11 cellular contexts compared by ENCODE assay signal in the genomic region with DNA sequence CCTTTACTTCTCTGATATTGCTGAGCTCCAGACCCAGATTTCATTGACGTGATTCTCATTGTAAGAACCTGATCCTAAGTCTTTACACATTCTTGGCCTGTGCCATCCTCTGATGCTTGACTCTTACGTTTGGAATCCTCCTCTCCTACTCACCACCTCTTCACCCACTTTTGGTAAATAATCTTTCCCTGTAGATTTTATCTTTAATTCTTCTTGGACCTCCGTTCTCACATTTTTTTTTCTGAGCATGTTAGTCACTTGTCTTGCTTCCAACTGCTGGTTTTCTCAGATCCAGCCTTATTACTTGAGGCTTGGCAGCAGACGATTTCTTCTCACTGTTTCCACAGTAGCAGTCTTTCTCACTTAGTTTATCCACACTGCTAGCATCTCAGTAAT. TPM values are rescaled to one million over a fixed set of nuclear protein-coding genes. Genes with fewer than 3 reads are reported as not detected.
DNase-seq lines count a peak whose midpoint lies in the region; ATAC-seq and TF ChIP-seq lines count a peak whose summit lies in the region.
"Had no signal": no experiment of that assay in that cellular context is flagged by ENCODE, and none has a peak within 500 bp of the region (broad histone marks: within the 10 kb centered on the region; RNA-seq: fewer than 3 reads in every experiment).

No MANE protein-coding gene starts in this region.

- ATAC-seq in foreskin keratinocyte (peak; percentile 77), GM21390 (IDR thresholded peaks at IDR 0.05; ENCODE audit: unreplicated experiment) (no peak)
- ATAC-seq in activated T-cell treated with anti-CD3 and anti-CD28 coated beads, Interleukin-2, amount 50 U/mL, for 4 hours, result no peak
- ATAC-seq: K562 had no signal

- H3K9me3 Mint-ChIP-seq in activated T-cell treated with anti-CD3 and anti-CD28 coated beads, Interleukin-2, amount 50 U/mL, for 4 hours, result no peaks in the 10 kb centered on the region

- peaks cover 7% of the 10 kb centered on the region for H3K4me1 ChIP-seq in foreskin keratinocyte

- peak overlapping the region; percentile 26 for H3K27ac ChIP-seq in foreskin keratinocyte

- TF ChIP-seq CTCF in foreskin keratinocyte (conservative IDR thresholded peaks at IDR 0.05), result no peak

- no peaks in the 10 kb centered on the region for H3K4me1 Mint-ChIP-seq in activated T-cell treated with anti-CD3 and anti-CD28 coated beads, Interleukin-2, amount 50 U/mL, for 4 hours (ENCODE audit: low read depth)

- no peak overlapping the region for H3K4me3 Mint-ChIP-seq in activated T-cell treated with anti-CD3 and anti-CD28 coated beads, Interleukin-2, amount 50 U/mL, for 4 hours

- DNase-seq in HK-2 (ENCODE audit: unreplicated experiment), result peak; percentile 5
- DNase-seq in amniotic epithelial cell (ENCODE audit: low read depth), result peak; percentile 97
- peak; percentile 85 to 90 for DNase-seq in foreskin keratinocyte
- DNase-seq in germinal center (ENCODE audit: low spot score), result no peak
- no peak for DNase-seq in iPS-NIHi7 (ENCODE audit: extremely low spot score)
- DNase-seq in activated T-cell treated with anti-CD3 and anti-CD28 coated beads, Interleukin-2, amount 50 U/mL, for 4 hours, result no peak
- DNase-seq: activated T-cell treated with anti-CD3 and anti-CD28 coated beads, Interleukin-2, amount 50 U/mL, for 48 hours; NCI-H1694; retina had no signal

- peaks cover 4% of the 10 kb centered on the region for H3K27me3 Mint-ChIP-seq in activated T-cell treated with anti-CD3 and anti-CD28 coated beads, Interleukin-2, amount 50 U/mL, for 4 hours (ENCODE audit: low read depth)

- H3K36me3 Mint-ChIP-seq in activated T-cell treated with anti-CD3 and anti-CD28 coated beads, Interleukin-2, amount 50 U/mL, for 4 hours (ENCODE audit: insufficient read depth), result no peaks in the 10 kb centered on the region

- no peaks in the 10 kb centered on the region for H3K27me3 ChIP-seq in foreskin keratinocyte

RNA-seq across cellular contexts. Expression of a gene that starts 12.4 kb away (rescaled TPM):
- total RNA-seq in foreskin keratinocyte, result 18.7 and 19.5 TPM in 2 replicates
- 4.1 and 4.8 TPM in 2 replicates for polyA plus RNA-seq in foreskin keratinocyte
- total RNA-seq in activated T-cell treated with anti-CD3 and anti-CD28 coated beads, Interleukin-2, amount 50 U/mL, for 4 hours, result 1 to 10 TPM in 1 of 3 donors, under 1 TPM in 2; 0.43 to 1.2 (median 0.56) TPM

Comparison
In these comparisons a context has a peak if more than half of its experiments do, and no peak if none do; other contexts are left out.
1. DNase-seq: peak in HK-2 (single experiment), amniotic epithelial cell (single experiment) and foreskin keratinocyte (2 of 2); none in germinal center (single experiment), iPS-NIHi7 (single experiment) and activated T-cell treated with anti-CD3 and anti-CD28 coated beads, Interleukin-2, amount 50 U/mL, for 4 hours (single experiment).